Comparison of ENCODE assay signal across 23 cellular contexts in the genomic region with DNA sequence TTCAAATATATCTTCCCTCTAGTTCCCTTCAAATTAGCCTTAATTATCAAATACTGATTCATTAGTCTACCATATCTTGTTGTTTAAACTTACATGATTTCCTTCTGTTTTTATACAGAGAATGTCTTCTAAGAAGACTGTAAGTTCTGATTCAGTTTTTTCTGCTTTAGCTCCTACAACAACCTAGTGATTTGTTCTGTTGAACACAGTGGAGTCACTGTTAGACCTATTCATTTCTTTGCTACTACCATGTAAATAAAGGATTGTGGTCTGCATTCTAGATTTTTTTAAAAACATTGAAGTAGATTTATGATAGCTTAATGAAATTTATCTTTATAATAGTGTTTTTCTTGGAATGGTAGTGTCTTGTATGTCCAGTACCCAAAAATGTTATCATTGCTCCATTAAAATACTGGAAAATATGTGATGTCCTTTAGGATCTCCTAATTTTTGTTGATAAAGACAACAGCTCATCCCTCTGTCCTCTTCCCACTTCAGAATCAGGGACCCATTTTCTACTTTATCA.
"Had no signal": no experiment of that assay in that cellular context is flagged by ENCODE, and none has a peak within 500 bp of the region (broad histone marks: within the 10 kb centered on the region; RNA-seq: fewer than 3 reads in every experiment).

No MANE protein-coding gene starts in this region.

- H3K9me3 Mint-ChIP-seq: activated B cell treated with CpG ODN at 0.5 μM for 24 hours; activated CD4-positive, alpha-beta T cell treated with anti-CD3 and anti-CD28 coated beads, Interleukin-2, amount 10 ng/mL, durations not matched to agents 24 days and 14 days; activated naive CD4-positive, alpha-beta T cell treated with anti-CD3 and anti-CD28 coated beads, Interleukin-2, amount 50 U/mL, for 24 hours; activated T-helper 1 cell treated with anti-CD3 and anti-CD28 coated beads, Interleukin-12 subunit alpha, Interleukin-12 subunit beta, Interleukin-2, Interleukin-4 antibody, amounts not matched to agents 30 ng/mL and 10 ng/mL and 1 ng/mL, durations not matched to agents 14 hours and 24 hours and 36 hours had no signal

- H3K9me3 ChIP-seq: ascending aorta, Peyer's patch had no signal

- ATAC-seq: activated CD8-positive, alpha-beta memory T cell treated with anti-CD3 and anti-CD28 coated beads, Interleukin-2, amount 10 ng/mL, durations not matched to agents 7 days and 5 days had no signal

- H3K4me3 ChIP-seq: ascending aorta, Peyer's patch had no signal

- H3K4me3 Mint-ChIP-seq: activated B cell treated with CpG ODN at 0.5 μM for 24 hours; activated CD4-positive, alpha-beta T cell treated with anti-CD3 and anti-CD28 coated beads, Interleukin-2, amount 10 ng/mL, durations not matched to agents 24 days and 14 days; activated CD8-positive, alpha-beta memory T cell treated with anti-CD3 and anti-CD28 coated beads, Interleukin-2, amount 10 ng/mL, durations not matched to agents 7 days and 5 days; activated naive CD4-positive, alpha-beta T cell treated with anti-CD3 and anti-CD28 coated beads, Interleukin-2, amount 50 U/mL, for 24 hours; activated T-cell treated with anti-CD3 and anti-CD28 coated beads, Interleukin-2, amount 50 U/mL, for 24 hours; activated T-helper 1 cell treated with anti-CD3 and anti-CD28 coated beads, Interleukin-12 subunit alpha, Interleukin-12 subunit beta, Interleukin-2, Interleukin-4 antibody, amounts not matched to agents 30 ng/mL and 10 ng/mL and 1 ng/mL, durations not matched to agents 14 hours and 24 hours and 36 hours; T-helper 1 cell treated with Interleukin-12 subunit alpha and Interleukin-12 subunit beta and Interleukin-4 antibody, amounts not matched to agents 30 μg/mL and 1 μg/mL, for 36 hours had no signal

- H3K27me3 Mint-ChIP-seq: activated B cell treated with CpG ODN at 0.5 μM for 24 hours; activated CD4-positive, alpha-beta T cell treated with anti-CD3 and anti-CD28 coated beads, Interleukin-2, amount 10 ng/mL, durations not matched to agents 24 days and 14 days; activated CD8-positive, alpha-beta memory T cell treated with anti-CD3 and anti-CD28 coated beads, Interleukin-2, amount 10 ng/mL, durations not matched to agents 7 days and 5 days; activated naive CD4-positive, alpha-beta T cell treated with anti-CD3 and anti-CD28 coated beads, Interleukin-2, amount 50 U/mL, for 24 hours; activated T-cell treated with anti-CD3 and anti-CD28 coated beads, Interleukin-2, amount 50 U/mL, for 24 hours had no signal

- H3K27me3 ChIP-seq: ascending aorta, Peyer's patch had no signal

- H3K4me1 Mint-ChIP-seq: activated CD4-positive, alpha-beta T cell treated with anti-CD3 and anti-CD28 coated beads, Interleukin-2, amount 10 ng/mL, durations not matched to agents 24 days and 14 days; activated CD8-positive, alpha-beta memory T cell treated with anti-CD3 and anti-CD28 coated beads, Interleukin-2, amount 10 ng/mL, durations not matched to agents 7 days and 5 days had no signal

- H3K36me3 ChIP-seq: ascending aorta, Peyer's patch had no signal

- H3K27ac Mint-ChIP-seq: activated B cell treated with CpG ODN at 0.5 μM for 24 hours; activated CD4-positive, alpha-beta T cell treated with anti-CD3 and anti-CD28 coated beads, Interleukin-2, amount 10 ng/mL, durations not matched to agents 24 days and 14 days; activated CD8-positive, alpha-beta memory T cell treated with anti-CD3 and anti-CD28 coated beads, Interleukin-2, amount 10 ng/mL, durations not matched to agents 7 days and 5 days; activated naive CD4-positive, alpha-beta T cell treated with anti-CD3 and anti-CD28 coated beads, Interleukin-2, amount 50 U/mL, for 24 hours; activated T-cell treated with anti-CD3 and anti-CD28 coated beads, Interleukin-2, amount 50 U/mL, for 24 hours; activated T-helper 1 cell treated with anti-CD3 and anti-CD28 coated beads, Interleukin-12 subunit alpha, Interleukin-12 subunit beta, Interleukin-2, Interleukin-4 antibody, amounts not matched to agents 30 ng/mL and 10 ng/mL and 1 ng/mL, durations not matched to agents 14 hours and 24 hours and 36 hours; T-helper 1 cell treated with Interleukin-12 subunit alpha and Interleukin-12 subunit beta and Interleukin-4 antibody, amounts not matched to agents 30 μg/mL and 1 μg/mL, for 36 hours had no signal

- H3K27ac ChIP-seq: ascending aorta, Peyer's patch had no signal

- H3K4me1 ChIP-seq: ascending aorta, Peyer's patch had no signal

- DNase-seq: activated B cell treated with CpG ODN at 0.5 μM for 24 hours; activated CD4-positive, alpha-beta T cell treated with anti-CD3 and anti-CD28 coated beads for 1 hour; activated CD4-positive, alpha-beta T cell treated with anti-CD3 and anti-CD28 coated beads, Interleukin-2, amount 10 ng/mL, durations not matched to agents 24 days and 14 days; activated CD4-positive, alpha-beta T cell treated with anti-CD3 and anti-CD28 coated beads, Interleukin-2, amount 50 U/mL, for 48 hours; activated CD8-positive, alpha-beta memory T cell treated with anti-CD3 and anti-CD28 coated beads, Interleukin-2, amount 10 ng/mL, durations not matched to agents 7 days and 5 days; activated effector memory CD4-positive, alpha-beta T cell treated with Interleukin-2 at 50 U/mL for 16 hours; activated naive CD4-positive, alpha-beta T cell; activated T-cell treated with anti-CD3 and anti-CD28 coated beads, Interleukin-2, amount 50 U/mL, for 24 hours; cerebellar nuclear complex; Kasumi-1; KBM-7; NCI-H146; NCI-H187 treated with DMSO at 0.1 percent for 48 hours; NCI-H2081 treated with DMSO at 0.1 percent for 48 hours; NCI-H446; NCI-H524; Peyer's patch; SHP77; T-helper 9 cell had no signal
